ENCODE assay signal across 9 cellular contexts in genomic region chr6:2876210-2877056, GRCh38. TPM values are rescaled to one million over a fixed set of nuclear protein-coding genes. Genes with fewer than 3 reads are reported as not detected.
DNase-seq lines count a peak whose midpoint lies in the region; ATAC-seq and TF ChIP-seq lines count a peak whose summit lies in the region.
"Had no signal": no experiment of that assay in that cellular context is flagged by ENCODE, and none has a peak within 500 bp of the region (broad histone marks: within the 10 kb centered on the region; RNA-seq: fewer than 3 reads in every experiment).

No MANE protein-coding gene starts in this region.

- H3K4me3 Mint-ChIP-seq in CD4-positive, alpha-beta memory T cell = peak overlapping the region; percentile 68 to 89 (median 86)
- H3K4me3 Mint-ChIP-seq in T-helper 1 cell treated with Interleukin-12 subunit alpha and Interleukin-12 subunit beta and Interleukin-4 antibody, amounts not matched to agents 30 μg/mL and 1 μg/mL, for 36 hours = peak overlapping the region; percentile 85

- in situ Hi-C loops in HAP-1 (cut with MboI; ENCODE audit: low sequenced_read_pairs) = no loop called here

- peak overlapping the region; percentile 72 for H3K27ac ChIP-seq in CD4-positive, alpha-beta memory T cell (ENCODE audit: low read depth, low read length)
- H3K27ac ChIP-seq in upper lobe of left lung = peak overlapping the region; percentile 75 to 93 (median 88)

- no peaks in the 10 kb centered on the region for H3K36me3 ChIP-seq in CD4-positive, alpha-beta memory T cell (ENCODE audit: insufficient read depth, low read length)
- H3K36me3 ChIP-seq in HAP-1 (replicated peaks) (no peaks in the 10 kb centered on the region), mucosa of descending colon (ENCODE audit: low read depth) (no peaks in the 10 kb centered on the region), upper lobe of left lung (no peaks in the 10 kb centered on the region)

- H3K9me3 ChIP-seq in CD4-positive, alpha-beta memory T cell (ENCODE audit: control insufficient read depth in 1 of 2, low read length in 2 of 2) = no peaks in the 10 kb centered on the region
- H3K9me3 ChIP-seq in HAP-1 = no peaks in the 10 kb centered on the region
- H3K9me3 ChIP-seq in mucosa of descending colon = no peaks in the 10 kb centered on the region
- no peaks in the 10 kb centered on the region for H3K9me3 ChIP-seq in upper lobe of left lung

- H3K4me3 ChIP-seq in CD4-positive, alpha-beta memory T cell (ENCODE audit: low read length in 2 of 2) = peak overlapping the region; percentile 14 to 47
- H3K4me3 ChIP-seq in HAP-1 (no peak overlapping the region), mucosa of descending colon (no peak overlapping the region), upper lobe of left lung (peak overlapping the region in 3 of 4 donors; percentile 54 to 71 (median 64))

- peak in 1 of 4 donors; percentile 70 for TF ChIP-seq EP300 in upper lobe of left lung (IDR thresholded peaks at IDR 0.05)

- POLR2A ChIA-PET in CD4-positive, alpha-beta memory T cell (lab: Charles Lee; ENCODE audit: partially characterized antibody) = interaction anchor here (0.7 to 2.0 kb wide), 5 partner anchors 8 to 192 kb away, joined by 3 to 11 read pairs (median 6); partner anchors contain the start of gene RIPK1

- ATAC-seq in mucosa of descending colon = peak; percentile 78
- ATAC-seq in upper lobe of left lung (ENCODE audit: low FRiP score in 2 of 2) = peak; percentile 75 to 95
- no peak for ATAC-seq in GM19395 (IDR thresholded peaks at IDR 0.05; ENCODE audit: unreplicated experiment)

- TF ChIP-seq POLR2A in erythroblast (IDR thresholded peaks at IDR 0.05; ENCODE audit: low read length) = no peak
- TF ChIP-seq POLR2A in upper lobe of left lung (IDR thresholded peaks at IDR 0.05) = peak in 2 of 4 donors; percentile 21 to 70

- 10 to 14% methylated on average over 18 to 22 of the region's 25 CpGs for WGBS in upper lobe of left lung, 2 donors

- H3K27me3 Mint-ChIP-seq in CD4-positive, alpha-beta memory T cell = no peaks in the 10 kb centered on the region
- no peaks in the 10 kb centered on the region for H3K27me3 Mint-ChIP-seq in T-helper 1 cell treated with Interleukin-12 subunit alpha and Interleukin-12 subunit beta and Interleukin-4 antibody, amounts not matched to agents 30 μg/mL and 1 μg/mL, for 36 hours (ENCODE audit: low read depth)

- H3K4me1 Mint-ChIP-seq in CD4-positive, alpha-beta memory T cell = peaks cover 66 to 87% (median 76%) of the 10 kb centered on the region in 4 donors
- peaks cover 64% of the 10 kb centered on the region for H3K4me1 Mint-ChIP-seq in T-helper 1 cell treated with Interleukin-12 subunit alpha and Interleukin-12 subunit beta and Interleukin-4 antibody, amounts not matched to agents 30 μg/mL and 1 μg/mL, for 36 hours (ENCODE audit: low read depth)

- H3K36me3 Mint-ChIP-seq in CD4-positive, alpha-beta memory T cell = peaks cover 6 to 10% of the 10 kb centered on the region in 2 donors
- peaks cover 29% of the 10 kb centered on the region for H3K36me3 Mint-ChIP-seq in T-helper 1 cell treated with Interleukin-12 subunit alpha and Interleukin-12 subunit beta and Interleukin-4 antibody, amounts not matched to agents 30 μg/mL and 1 μg/mL, for 36 hours (ENCODE audit: low read depth)

- peaks cover 70% of the 10 kb centered on the region for H3K4me1 ChIP-seq in CD4-positive, alpha-beta memory T cell (ENCODE audit: insufficient read depth, low read length)
- H3K4me1 ChIP-seq in HAP-1 = peaks cover 36% of the 10 kb centered on the region
- H3K4me1 ChIP-seq in mucosa of descending colon (ENCODE audit: low read depth) = peaks cover 18% of the 10 kb centered on the region
- H3K4me1 ChIP-seq in upper lobe of left lung = peaks cover 28 to 44% (median 33%) of the 10 kb centered on the region in 4 donors

- TF ChIP-seq CTCF in mucosa of descending colon (IDR thresholded peaks at IDR 0.05) = no peak
- no peak for TF ChIP-seq CTCF in upper lobe of left lung (IDR thresholded peaks at IDR 0.05)

- intact Hi-C loops in CD4-positive, alpha-beta memory T cell (cut with micrococcal nuclease) = no loop called here
- intact Hi-C loops in mucosa of descending colon (cut with DNase I, micrococcal nuclease) = no loop called here

- H3K27me3 ChIP-seq in CD4-positive, alpha-beta memory T cell (ENCODE audit: insufficient read depth, low read length) = no peaks in the 10 kb centered on the region
- H3K27me3 ChIP-seq in HAP-1 (ENCODE audit: low read depth) (no peaks in the 10 kb centered on the region), upper lobe of left lung (no peaks in the 10 kb centered on the region)

- peak in 1 of 5 donors; percentile 20 for DNase-seq in CD4-positive, alpha-beta memory T cell
- DNase-seq in HAP-1 (ENCODE audit: low spot score in 2 of 2) (peak; percentile 51 to 67), erythroblast (lab: John Stamatoyannopoulos, UW) (peak; percentile 13 to 31), mucosa of descending colon (peak; percentile 65 to 85 (median 74)), upper lobe of left lung (peak; percentile 59 to 92)
- DNase-seq in stimulated activated CD4-positive, alpha-beta T cell treated with anti-CD3 and anti-CD28 coated beads, Interleukin-4, amount 100 ng/mL, for 24 hours = no peak

- H3K9me3 Mint-ChIP-seq in CD4-positive, alpha-beta memory T cell = no peaks in the 10 kb centered on the region
- H3K9me3 Mint-ChIP-seq in T-helper 1 cell treated with Interleukin-12 subunit alpha and Interleukin-12 subunit beta and Interleukin-4 antibody, amounts not matched to agents 30 μg/mL and 1 μg/mL, for 36 hours = peaks cover 4% of the 10 kb centered on the region

- CTCF ChIA-PET in CD4-positive, alpha-beta memory T cell (lab: Charles Lee; ENCODE audit: partially characterized antibody) = interaction anchor here (0.9 to 5.4 kb wide), 11 partner anchors 7 to 56 kb away, joined by 3 to 30 read pairs (median 5); no protein-coding TSS in a partner anchor

- peak overlapping the region; percentile 89 to 96 (median 95) for H3K27ac Mint-ChIP-seq in CD4-positive, alpha-beta memory T cell
- H3K27ac Mint-ChIP-seq in T-helper 1 cell treated with Interleukin-12 subunit alpha and Interleukin-12 subunit beta and Interleukin-4 antibody, amounts not matched to agents 30 μg/mL and 1 μg/mL, for 36 hours = peak overlapping the region; percentile 93

RNA-seq across cellular contexts. Expression of gene SERPINB9, which starts 26.7 kb away (rescaled TPM):
- 10 to 100 TPM; 83.2 to 88.5 TPM for total RNA-seq in CD4-positive, alpha-beta memory T cell
- polyA plus RNA-seq in CD4-positive, alpha-beta memory T cell = 10 to 100 TPM; 20.4 to 41.0 TPM
- total RNA-seq in mucosa of descending colon = 1 to 10 TPM; 3.7 to 6.4 (median 4.2) TPM
- 10 to 100 TPM in 2 of 6 donors, 1 to 10 TPM in 4; 7.7 to 14.0 (median 9.3) TPM for total RNA-seq in upper lobe of left lung
- total RNA-seq: SK-MEL-5 had no signal

RNA-seq across cellular contexts. Expression of gene SERPINB1, which starts 34.8 kb away (rescaled TPM):
- 10 to 100 TPM; 56.7 to 58.0 TPM for total RNA-seq in CD4-positive, alpha-beta memory T cell
- polyA plus RNA-seq in CD4-positive, alpha-beta memory T cell = 100 to 1,000 TPM; 126 to 159 TPM
- 100 to 1,000 TPM in 2 of 3 donors, 10 to 100 TPM in 1; 66.7 to 187 (median 132) TPM for total RNA-seq in mucosa of descending colon
- 100 to 1,000 TPM in 4 of 6 donors, 10 to 100 TPM in 2; 56.6 to 184 (median 102) TPM for total RNA-seq in upper lobe of left lung

Comparison
In these comparisons a context has a peak if more than half of its experiments do, and no peak if none do; other contexts are left out.
1. H3K4me3 ChIP-seq: peak in CD4-positive, alpha-beta memory T cell (2 of 2) and upper lobe of left lung (3 of 4); none in HAP-1 (single experiment) and mucosa of descending colon (single experiment).
2. RNA of gene SERPINB9, which starts 26.7 kb away (total RNA-seq): 83.2 to 88.5 TPM in CD4-positive, alpha-beta memory T cell; 7.7 to 14.0 TPM in upper lobe of left lung and 3.7 to 6.4 TPM in mucosa of descending colon; every median in the first group is over 4 times any median in the second.